31 cellular contexts compared by ENCODE assay signal in genomic region chr14:32667791-32668190, GRCh38.
"Had no signal": no experiment of that assay in that cellular context is flagged by ENCODE, and none has a peak within 500 bp of the region (broad histone marks: within the 10 kb centered on the region; RNA-seq: fewer than 3 reads in every experiment).

No MANE protein-coding gene starts in this region.

- DNase-seq: activated CD4-positive, alpha-beta memory T cell treated with anti-CD3 and anti-CD28 coated beads, Interleukin-2, amount 10 ng/mL, durations not matched to agents 7 days and 5 days; activated CD4-positive, alpha-beta T cell treated with anti-CD3 and anti-CD28 coated beads for 1 hour; activated CD4-positive, alpha-beta T cell treated with anti-CD3 and anti-CD28 coated beads for 36 hours; activated CD4-positive, alpha-beta T cell treated with anti-CD3 and anti-CD28 coated beads for 48 hours; activated CD4-positive, alpha-beta T cell treated with anti-CD3 and anti-CD28 coated beads, Interleukin-2, amount 10 ng/mL, durations not matched to agents 7 days and 5 days; activated CD4-positive, alpha-beta T cell treated with anti-CD3 and anti-CD28 coated beads, Interleukin-2, amount 50 U/mL, for 48 hours; activated CD4-positive, CD25-positive, alpha-beta regulatory T cell; activated CD8-positive, alpha-beta memory T cell treated with anti-CD3 and anti-CD28 coated beads for 24 hours; activated CD8-positive, alpha-beta memory T cell treated with anti-CD3 and anti-CD28 coated beads, Interleukin-2, amount 10 ng/mL, durations not matched to agents 7 days and 5 days; activated CD8-positive, alpha-beta memory T cell treated with anti-CD3 and anti-CD28 coated beads, Interleukin-2, amount 50 U/mL, for 48 hours; activated CD8-positive, alpha-beta T cell treated with anti-CD3 and anti-CD28 coated beads, Interleukin-2, amount 10 ng/mL, durations not matched to agents 7 days and 5 days; activated effector memory CD4-positive, alpha-beta T cell treated with Interleukin-2 at 50 U/mL for 16 hours; activated gamma-delta T cell; activated naive CD4-positive, alpha-beta T cell treated with anti-CD3 and anti-CD28 coated beads, Interleukin-2, amount 10 ng/mL, durations not matched to agents 7 days and 5 days; activated naive CD4-positive, alpha-beta T cell treated with Interleukin-2 at 50 U/mL for 16 hours; activated naive CD8-positive, alpha-beta T cell treated with anti-CD3 and anti-CD28 coated beads, Interleukin-2, amount 10 ng/mL, durations not matched to agents 7 days and 5 days; activated naive CD8-positive, alpha-beta T cell treated with anti-CD3 and anti-CD28 coated beads, Interleukin-2, amount 50 U/mL, for 24 hours; activated T-cell treated with anti-CD3 and anti-CD28 coated beads, Interleukin-2, amount 50 U/mL, for 24 hours; activated T-cell treated with anti-CD3 and anti-CD28 coated beads, Interleukin-2, amount 50 U/mL, for 48 hours; amygdala; anterior cingulate cortex; caudate nucleus; cerebellar nuclear complex; T-helper 2 cell; T-helper 9 cell; WERI-Rb-1 had no signal

- H3K27me3 ChIP-seq: ascending aorta, cardiac muscle cell had no signal

- H3K4me3 ChIP-seq: ascending aorta, cardiac muscle cell had no signal

- FAIRE-seq: bronchial epithelial cell had no signal

- H3K36me3 ChIP-seq: ascending aorta, cardiac muscle cell, WERI-Rb-1 had no signal

- H3K27ac ChIP-seq: ascending aorta, cardiac muscle cell, WERI-Rb-1 had no signal

- ATAC-seq: activated CD4-positive, alpha-beta T cell treated with anti-CD3 and anti-CD28 coated beads for 36 hours; activated CD4-positive, CD25-positive, alpha-beta regulatory T cell treated with anti-CD3 and anti-CD28 coated beads, Interleukin-2, amount 50 U/mL, for 24 hours; activated CD8-positive, alpha-beta memory T cell treated with anti-CD3 and anti-CD28 coated beads, Interleukin-2, amount 10 ng/mL, durations not matched to agents 7 days and 5 days; activated CD8-positive, alpha-beta T cell treated with anti-CD3 and anti-CD28 coated beads, Interleukin-2, amount 10 ng/mL, durations not matched to agents 7 days and 5 days; activated naive CD8-positive, alpha-beta T cell treated with anti-CD3 and anti-CD28 coated beads, Interleukin-2, amount 50 U/mL, for 24 hours; WTC11 had no signal
